Comparison of ENCODE assay signal across 8 cellular contexts in the genomic region with DNA sequence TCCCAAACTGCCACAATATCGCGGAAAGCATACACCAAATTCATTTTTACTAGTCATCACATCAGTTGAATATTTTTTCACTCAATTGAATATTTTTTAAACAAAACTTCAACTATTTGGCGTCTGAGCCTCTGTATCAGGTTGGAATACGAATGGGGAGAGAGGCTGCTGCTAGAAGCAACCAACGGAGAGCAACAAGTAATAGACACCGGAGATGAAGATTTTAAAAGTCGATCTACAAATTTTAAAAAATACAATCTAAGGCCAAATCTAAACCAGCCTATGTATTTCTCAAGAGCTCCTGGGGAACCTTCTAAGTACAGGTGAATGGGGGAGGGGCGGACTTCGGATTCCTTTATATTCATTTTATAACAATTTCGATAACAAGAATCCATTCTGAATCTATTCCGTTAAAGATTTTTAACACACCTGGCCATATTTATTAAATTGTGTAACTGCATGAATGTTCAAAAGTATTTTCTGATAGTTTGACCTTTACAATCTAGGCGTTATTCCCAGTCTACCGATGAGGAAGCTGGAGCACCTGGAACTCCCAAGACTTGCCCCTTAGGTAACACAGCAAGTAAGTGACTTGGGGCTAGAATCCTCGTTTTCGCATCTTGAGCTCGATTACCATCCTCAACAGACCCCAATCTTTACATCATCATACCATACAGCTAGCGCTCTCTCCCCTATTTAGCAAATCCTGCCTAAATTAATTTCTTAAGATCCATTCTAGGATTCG. TPM values are rescaled to one million over a fixed set of nuclear protein-coding genes. Genes with fewer than 3 reads are reported as not detected.
DNase-seq lines count a peak whose midpoint lies in the region; TF ChIP-seq lines count a peak whose summit lies in the region.

No MANE protein-coding gene starts in this region.

- H3K4me3 ChIP-seq in esophagus muscularis mucosa, result peak overlapping the region; percentile 72 to 88 (median 78)
- peak overlapping the region; percentile 70 to 71 for H3K4me3 ChIP-seq in prostate gland

- H3K9me3 ChIP-seq in esophagus muscularis mucosa, result no peaks in the 10 kb centered on the region
- H3K9me3 ChIP-seq in prostate gland, result no peaks in the 10 kb centered on the region

- TF ChIP-seq CTCF in esophagus muscularis mucosa (IDR thresholded peaks at IDR 0.05) (no peak), prostate gland (IDR thresholded peaks at IDR 0.05) (no peak)

- intact Hi-C loops in esophagus muscularis mucosa (cut with DNase I) (no loop called here), prostate gland (cut with DNase I) (no loop called here)

- H3K36me3 ChIP-seq in esophagus muscularis mucosa, result no peaks in the 10 kb centered on the region
- H3K36me3 ChIP-seq in prostate gland, result no peaks in the 10 kb centered on the region

- TF ChIP-seq POLR2A in esophagus muscularis mucosa (IDR thresholded peaks at IDR 0.05; ENCODE audit: low read depth), result no peak
- TF ChIP-seq POLR2A in prostate gland (IDR thresholded peaks at IDR 0.05), result no peak

- H3K4me1 ChIP-seq in esophagus muscularis mucosa (peaks cover 7 to 28% (median 25%) of the 10 kb centered on the region in 4 donors), prostate gland (replicated peaks) (no peaks in the 10 kb centered on the region)

- H3K27ac ChIP-seq in esophagus muscularis mucosa (replicated peaks in 1 of 4), result peak overlapping the region in 3 of 4 donors; percentile 87 to 91 (median 88)
- H3K27ac ChIP-seq in prostate gland, result no peak overlapping the region

- H3K27me3 ChIP-seq in esophagus muscularis mucosa (no peaks in the 10 kb centered on the region), prostate gland (replicated peaks; ENCODE audit: insufficient read depth) (no peaks in the 10 kb centered on the region)

- no peak for TF ChIP-seq EP300 in esophagus muscularis mucosa (IDR thresholded peaks at IDR 0.05)

- peak; percentile 54 for DNase-seq in DMS79 treated with DMSO at 0.1 percent for 48 hours (lab: John Stamatoyannopoulos, UW)
- no peak for DNase-seq in DMS79 (lab: John Stamatoyannopoulos, UW)
- DNase-seq in OCI-M1 (lab: John Stamatoyannopoulos, UW), result peak; percentile 22
- DNase-seq in esophagus muscularis mucosa (ENCODE audit: extremely low spot score), result no peak
- no peak for DNase-seq in prostate gland (ENCODE audit: low spot score)
- no peak for DNase-seq in NCI-H1048 (lab: John Stamatoyannopoulos, UW)
- DNase-seq in SHP77 treated with DMSO at 0.1 percent for 48 hours (lab: John Stamatoyannopoulos, UW), result no peak
- DNase-seq in RPMI8226, result no peak

- 67% methylated on average over 18 of the region's 18 CpGs for WGBS in esophagus muscularis mucosa
- 66% methylated on average over 18 of the region's 18 CpGs for WGBS in prostate gland

RNA-seq across cellular contexts. Expression of gene GNPNAT1, which starts 1.2 kb away (rescaled TPM):
- 10 to 100 TPM; 12.9 to 32.5 (median 14.8) TPM for total RNA-seq in esophagus muscularis mucosa
- 10 to 100 TPM; 26.2 to 41.4 TPM for total RNA-seq in prostate gland

Comparison
In these comparisons a context has a peak if more than half of its experiments do, and no peak if none do; other contexts are left out.
1. DNase-seq: peak in DMS79 treated with DMSO at 0.1 percent for 48 hours (single experiment) and OCI-M1 (single experiment); none in DMS79 (single experiment), esophagus muscularis mucosa (single experiment), prostate gland (single experiment), NCI-H1048 (single experiment), SHP77 treated with DMSO at 0.1 percent for 48 hours (single experiment) and RPMI8226 (single experiment).
2. H3K27ac ChIP-seq: peak in esophagus muscularis mucosa (3 of 4); none in prostate gland (0 of 2).